Comparison of ENCODE assay signal across 1 cellular context in genomic region chr4:57911203-57911602, GRCh38.
TF ChIP-seq lines count a peak whose summit lies in the region.

No MANE protein-coding gene starts in this region.

TF ChIP-seq in GM23338, 12 proteins besides CTCF, POLR2A, EP300 and RAD21 (continued from another document):
- TF ChIP-seq POLR2AphosphoS5 (IDR thresholded peaks at IDR 0.05; ENCODE audit: low read depth) = no peak
- no peak for TF ChIP-seq ETS1 (IDR thresholded peaks at IDR 0.05)
- no peak for TF ChIP-seq STAT1 (IDR thresholded peaks at IDR 0.05; ENCODE audit: unreplicated experiment)
- no peak for TF ChIP-seq JUNB (IDR thresholded peaks at IDR 0.05; ENCODE audit: unreplicated experiment)
- TF ChIP-seq ZNF114 (CRISPR knock-in tag; IDR thresholded peaks at IDR 0.05) = no peak
- TF ChIP-seq EZH2 (IDR thresholded peaks at IDR 0.05; ENCODE audit: low read depth, unreplicated experiment) = no peak
